ENCODE assay signal across 18 cellular contexts in genomic region chr1:218917646-218918045, GRCh38.
A peak's percentile ranks its signal among the peaks of the same experiment; 100 is the strongest.
DNase-seq lines count a peak whose midpoint lies in the region; ATAC-seq and TF ChIP-seq lines count a peak whose summit lies in the region.
"Had no signal": no experiment of that assay in that cellular context is flagged by ENCODE, and none has a peak within 500 bp of the region (broad histone marks: within the 10 kb centered on the region; RNA-seq: fewer than 3 reads in every experiment).

No MANE protein-coding gene starts in this region.

- intact Hi-C loops in sciatic nerve (cut with DNase I) = no loop called here

- ATAC-seq in sciatic nerve (peak; percentile 13), HG03469 (IDR thresholded peaks at IDR 0.05; ENCODE audit: unreplicated experiment) (no peak)
- ATAC-seq: GM23338, HCT116 had no signal

- DNase-seq in NCI-H526 (lab: John Stamatoyannopoulos, UW) (peak; percentile 29 to 49), NCI-H526 treated with DMSO at 0.1 percent for 48 hours (lab: John Stamatoyannopoulos, UW) (no peak), LHCN-M2 (ENCODE audit: low read depth) (peak; percentile 14), fibroblast of pulmonary artery (ENCODE audit: low read depth) (peak; percentile 15), sciatic nerve (ENCODE audit: low spot score) (no peak), T-helper 2 cell (no peak), amniotic stem cell (lab: John Stamatoyannopoulos, UW) (no peak)
- DNase-seq: 8988T; C1 segment of cervical spinal cord; Calu3; CD4-positive, alpha-beta memory T cell; COR-L47; DMS153; DND-41; H9 had no signal

- H3K4me3 ChIP-seq in fibroblast of pulmonary artery (replicated peaks; ENCODE audit: low read depth, low read length) = no peak overlapping the region
- H3K4me3 ChIP-seq: GM23338 had no signal

- no peak for TF ChIP-seq CTCF in fibroblast of pulmonary artery (IDR thresholded peaks at IDR 0.05; ENCODE audit: low read length, missing control alignments)

Comparison
In these comparisons a context has a peak if more than half of its experiments do, and no peak if none do; other contexts are left out.
1. DNase-seq: peak in NCI-H526 (2 of 2), LHCN-M2 (single experiment) and fibroblast of pulmonary artery (single experiment); none in NCI-H526 treated with DMSO at 0.1 percent for 48 hours (single experiment), sciatic nerve (single experiment), T-helper 2 cell (0 of 5) and amniotic stem cell (single experiment).